Comparison of ENCODE assay signal across 31 cellular contexts in the genomic region with DNA sequence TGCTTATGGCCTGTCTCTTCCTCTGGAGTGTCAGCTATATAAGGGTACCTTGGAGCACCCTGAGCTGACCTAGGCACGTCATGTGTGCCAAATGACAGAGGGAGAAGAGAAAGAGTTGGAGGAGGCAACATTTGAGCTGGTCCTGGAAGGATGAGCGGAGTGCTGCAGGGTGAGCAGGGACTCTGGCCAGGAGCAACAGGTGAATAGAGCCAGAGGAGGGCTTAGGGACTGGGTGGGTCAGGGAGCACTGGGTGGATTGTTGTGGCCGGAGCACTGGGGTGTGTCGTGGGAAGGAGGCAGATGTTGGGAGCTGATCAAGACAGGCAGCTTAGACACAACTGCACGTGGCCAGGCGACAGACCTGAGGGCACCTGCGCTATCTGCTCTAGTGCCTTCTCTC.
"Had no signal": no experiment of that assay in that cellular context is flagged by ENCODE, and none has a peak within 500 bp of the region (broad histone marks: within the 10 kb centered on the region; RNA-seq: fewer than 3 reads in every experiment).

No MANE protein-coding gene starts in this region.

- FAIRE-seq: small intestine had no signal

- H3K27ac Mint-ChIP-seq: natural killer cell treated with Interleukin-12 subunit alpha and Interleukin-12 subunit beta and Interleukin-15 and Interleukin-18, amount 100 ng/mL, for 72 hours; nephron progenitor cell; progenitor cell of endocrine pancreas; stimulated activated memory B cell treated with anti-CD40 and anti-IgM and Interleukin-4, amounts not matched to agents 10 μg/mL and 1 μg/mL and 100 μg/mL, for 72 hours; type B pancreatic cell had no signal

- H3K4me1 Mint-ChIP-seq: naive B cell; stimulated activated memory B cell treated with anti-CD40 and anti-IgM and Interleukin-4, amounts not matched to agents 10 μg/mL and 1 μg/mL and 100 μg/mL, for 72 hours; stimulated activated naive CD8-positive, alpha-beta T cell treated with anti-CD3 and anti-CD28 coated beads, Interleukin-15, amount 100 ng/mL, for 72 hours had no signal

- H3K27ac ChIP-seq: neutrophil, ovary, parathyroid adenoma, psoas muscle, right lobe of liver, sigmoid colon, suprapubic skin, testis, tibial artery, transverse colon, upper lobe of right lung, uterus had no signal

- H3K79me2 ChIP-seq: parathyroid adenoma had no signal

- H3K27me3 ChIP-seq: ovary, right lobe of liver, testis had no signal

- H3K9me3 ChIP-seq: neutrophil, ovary, psoas muscle, right lobe of liver, sigmoid colon, suprapubic skin, testis, tibial artery, transverse colon, upper lobe of right lung, uterus had no signal

- H3K4me3 Mint-ChIP-seq: natural killer cell treated with Interleukin-12 subunit alpha and Interleukin-12 subunit beta and Interleukin-15 and Interleukin-18, amount 100 ng/mL, for 72 hours; nephron progenitor cell; neural crest cell; stimulated activated memory B cell treated with anti-CD40 and anti-IgM and Interleukin-4, amounts not matched to agents 10 μg/mL and 1 μg/mL and 100 μg/mL, for 72 hours; stimulated activated naive CD8-positive, alpha-beta T cell treated with anti-CD3 and anti-CD28 coated beads, Interleukin-15, amount 100 ng/mL, for 72 hours; type B pancreatic cell had no signal

- H3K4me1 ChIP-seq: parathyroid adenoma, psoas muscle, right lobe of liver, sigmoid colon, testis, tibial artery, upper lobe of right lung, uterus had no signal

- H3K9ac ChIP-seq: parathyroid adenoma had no signal

- DNase-seq: naive B cell; naive thymus-derived CD8-positive, alpha-beta T cell; nephron progenitor cell; nucleus accumbens; ovary; psoas muscle; right cardiac atrium; sigmoid colon; small intestine; stimulated activated CD4-positive, alpha-beta T cell treated with anti-CD3 and anti-CD28 coated beads, Interleukin-1b, Interleukin-23, amount 100 ng/mL, for 48 hours; stimulated activated CD4-positive, alpha-beta T cell treated with anti-CD3 and anti-CD28 coated beads, Interleukin-4, amount 100 ng/mL, for 1 hour; stimulated activated CD4-positive, alpha-beta T cell treated with anti-CD3 and anti-CD28 coated beads, Interleukin-4, amount 100 ng/mL, for 4 hours; stimulated activated CD8-positive, alpha-beta memory T cell treated with anti-CD3 and anti-CD28 coated beads, Interleukin-4, amount 100 ng/mL, for 48 hours; stimulated activated naive CD4-positive, alpha-beta T cell; stimulated activated naive CD8-positive, alpha-beta T cell treated with anti-CD3 and anti-CD28 coated beads, Interleukin-15, amount 100 ng/mL, for 72 hours; stimulated activated naive CD8-positive, alpha-beta T cell treated with anti-CD3 and anti-CD28 coated beads, Interleukin-15, Interleukin-2, amounts not matched to agents 100 U/mL and 50 U/mL, for 24 hours; substantia nigra; testis; tibial artery; transverse colon; upper lobe of right lung; uterus had no signal

- H2AFZ ChIP-seq: parathyroid adenoma had no signal

- H3K4me3 ChIP-seq: ovary, psoas muscle, right lobe of liver, sigmoid colon, suprapubic skin, testis, tibial artery, transverse colon, upper lobe of right lung, uterus had no signal

- H3K36me3 ChIP-seq: neutrophil, ovary, right lobe of liver, sigmoid colon, suprapubic skin, tibial artery, transverse colon, upper lobe of right lung, uterus had no signal

- H3K36me3 Mint-ChIP-seq: natural killer cell treated with Interleukin-12 subunit alpha and Interleukin-12 subunit beta and Interleukin-15 and Interleukin-18, amount 100 ng/mL, for 72 hours; stimulated activated memory B cell treated with anti-CD40 and anti-IgM and Interleukin-4, amounts not matched to agents 10 μg/mL and 1 μg/mL and 100 μg/mL, for 72 hours; type B pancreatic cell had no signal

- ATAC-seq: naive thymus-derived CD8-positive, alpha-beta T cell; natural killer cell treated with Interleukin-12 subunit alpha and Interleukin-12 subunit beta and Interleukin-15 and Interleukin-18, amount 100 ng/mL, for 72 hours; psoas muscle; right cardiac atrium; right lobe of liver; stimulated activated memory B cell treated with anti-CD40 and anti-IgM and Interleukin-4, amounts not matched to agents 10 μg/mL and 1 μg/mL and 100 μg/mL, for 72 hours; stimulated activated naive CD8-positive, alpha-beta T cell treated with anti-CD3 and anti-CD28 coated beads, Interleukin-15, amount 100 ng/mL, for 72 hours; stimulated activated naive CD8-positive, alpha-beta T cell treated with anti-CD3 and anti-CD28 coated beads, Interleukin-15, Interleukin-2, amounts not matched to agents 100 U/mL and 50 U/mL, for 24 hours; upper lobe of right lung had no signal
